In genomic region chr1:48493970-48494769, GRCh38 we compare ENCODE assay signal across 10 cellular contexts. TPM values are rescaled to one million over a fixed set of nuclear protein-coding genes. Genes with fewer than 3 reads are reported as not detected.
DNase-seq lines count a peak whose midpoint lies in the region; ATAC-seq and TF ChIP-seq lines count a peak whose summit lies in the region.
"Had no signal": no experiment of that assay in that cellular context is flagged by ENCODE, and none has a peak within 500 bp of the region (broad histone marks: within the 10 kb centered on the region; RNA-seq: fewer than 3 reads in every experiment).

No MANE protein-coding gene starts in this region.

- no peaks in the 10 kb centered on the region for H3K27me3 Mint-ChIP-seq in MCF 10A (ENCODE audit: insufficient read depth, unreplicated experiment)
- peaks cover 6% of the 10 kb centered on the region for H3K27me3 Mint-ChIP-seq in activated T-cell treated with anti-CD3 and anti-CD28 coated beads, Interleukin-2, amount 50 U/mL, for 72 hours (ENCODE audit: low read depth)

- no TSS peak for BruUV-seq in MCF 10A (replicated peaks; lab: Mats Ljungman, UMichigan)

- H3K9ac ChIP-seq in subcutaneous abdominal adipose tissue (ENCODE audit: low read length in 5 of 5), result peak overlapping the region in 1 of 5 donors; percentile 8

- H3K4me1 ChIP-seq in subcutaneous abdominal adipose tissue (ENCODE audit: control insufficient read depth in 5 of 5, insufficient read depth in 5 of 5, low read length in 5 of 5), result peaks cover 6 to 40% (median 24%) of the 10 kb centered on the region in 5 donors

- no peaks in the 10 kb centered on the region for H3K9me3 Mint-ChIP-seq in MCF 10A (ENCODE audit: unreplicated experiment)
- H3K9me3 Mint-ChIP-seq in activated T-cell treated with anti-CD3 and anti-CD28 coated beads, Interleukin-2, amount 50 U/mL, for 72 hours, result no peaks in the 10 kb centered on the region
- H3K9me3 Mint-ChIP-seq: naive thymus-derived CD8-positive, alpha-beta T cell had no signal

- peak overlapping the region; percentile 43 for H3K27ac ChIP-seq in subcutaneous abdominal adipose tissue (ENCODE audit: low read depth, low read length)

- ATAC-seq in left lobe of liver (peak; percentile 30), HG03460 (IDR thresholded peaks at IDR 0.05; ENCODE audit: unreplicated experiment) (no peak)
- ATAC-seq in activated T-cell treated with anti-CD3 and anti-CD28 coated beads, Interleukin-2, amount 50 U/mL, for 72 hours (replicated peaks in 1 of 2), result no peak
- ATAC-seq: naive thymus-derived CD8-positive, alpha-beta T cell had no signal

- CTCF ChIA-PET in HEK293T (lab: Yijun Ruan, JAX) (interaction anchor here (0.6 to 0.8 kb wide), 3 partner anchors 13 to 36 kb away, joined by 3 read pairs; no protein-coding TSS in a partner anchor), MCF 10A (lab: Yijun Ruan, JAX) (interaction anchor here (0.6 to 1.4 kb wide), 5 partner anchors 9 to 385 kb away, joined by 3 to 6 read pairs (median 3); no protein-coding TSS in a partner anchor)

- H3K4me1 Mint-ChIP-seq in MCF 10A (ENCODE audit: insufficient read depth, unreplicated experiment), result peaks cover 18% of the 10 kb centered on the region
- peaks cover 8% of the 10 kb centered on the region for H3K4me1 Mint-ChIP-seq in activated T-cell treated with anti-CD3 and anti-CD28 coated beads, Interleukin-2, amount 50 U/mL, for 72 hours (ENCODE audit: low read depth)

- no peaks in the 10 kb centered on the region for H3K36me3 ChIP-seq in subcutaneous abdominal adipose tissue (ENCODE audit: control insufficient read depth in 5 of 5, insufficient read depth in 5 of 5, low read length in 5 of 5)

- H3K4me3 ChIP-seq in subcutaneous abdominal adipose tissue (ENCODE audit: low read depth in 1 of 5, low read length in 5 of 5), result peak overlapping the region in 1 of 5 donors; percentile 36

- no peaks in the 10 kb centered on the region for H3K36me3 Mint-ChIP-seq in MCF 10A (ENCODE audit: insufficient read depth, unreplicated experiment)
- no peaks in the 10 kb centered on the region for H3K36me3 Mint-ChIP-seq in activated T-cell treated with anti-CD3 and anti-CD28 coated beads, Interleukin-2, amount 50 U/mL, for 72 hours (ENCODE audit: insufficient read depth in 2 of 2)
- H3K36me3 Mint-ChIP-seq: naive thymus-derived CD8-positive, alpha-beta T cell had no signal

- H3K9me3 ChIP-seq in subcutaneous abdominal adipose tissue (ENCODE audit: control insufficient read depth in 5 of 5, low read length in 5 of 5), result no peaks in the 10 kb centered on the region

- DNase-seq in HEK293T (ENCODE audit: extremely low spot score) (peak; percentile 39), MCF 10A (ENCODE audit: unreplicated experiment) (peak; percentile 53), left lobe of liver (ENCODE audit: low spot score) (no peak), NCI-H128 (lab: John Stamatoyannopoulos, UW; ENCODE audit: unreplicated experiment) (no peak)
- no peak for DNase-seq in activated T-cell treated with anti-CD3 and anti-CD28 coated beads, Interleukin-2, amount 50 U/mL, for 72 hours
- no peak for DNase-seq in stimulated activated CD4-positive, alpha-beta T cell treated with anti-CD3 and anti-CD28 coated beads, Interleukin-15, amount 100 ng/mL, for 24 hours
- DNase-seq: activated CD8-positive, alpha-beta memory T cell treated with anti-CD3 and anti-CD28 coated beads, Interleukin-2, amount 50 U/mL, for 48 hours; naive thymus-derived CD8-positive, alpha-beta T cell had no signal

- intact Hi-C loops in MCF 10A (cut with micrococcal nuclease), result no loop called here

- H3K27me3 ChIP-seq in subcutaneous abdominal adipose tissue (ENCODE audit: control insufficient read depth in 5 of 5, insufficient read depth in 4 of 5, low read length in 5 of 5), result no peaks in the 10 kb centered on the region

- POLR2A ChIA-PET in HEK293T (lab: Yijun Ruan, JAX) (interaction anchor here (2.5 kb wide), 1 partner anchor 22 kb away, joined by 20 read pairs; the partner anchor contains the start of gene SPATA6), MCF 10A (lab: Yijun Ruan, JAX) (interaction anchor here (0.7 to 2.0 kb wide), 3 partner anchors 18 to 1538 kb away, joined by 3 to 10 read pairs (median 3); partner anchors contain the start of gene SPATA6)

- no peak for TF ChIP-seq CTCF in MCF 10A (IDR thresholded peaks at IDR 0.05; ENCODE audit: unreplicated experiment)

- no peak overlapping the region for H3K4me3 Mint-ChIP-seq in MCF 10A (ENCODE audit: unreplicated experiment)
- H3K4me3 Mint-ChIP-seq in activated T-cell treated with anti-CD3 and anti-CD28 coated beads, Interleukin-2, amount 50 U/mL, for 72 hours, result no peak overlapping the region
- H3K4me3 Mint-ChIP-seq: naive thymus-derived CD8-positive, alpha-beta T cell had no signal

- peak overlapping the region; percentile 32 for H3K27ac Mint-ChIP-seq in MCF 10A (ENCODE audit: low read depth, unreplicated experiment)
- H3K27ac Mint-ChIP-seq in activated T-cell treated with anti-CD3 and anti-CD28 coated beads, Interleukin-2, amount 50 U/mL, for 72 hours, result no peak overlapping the region

TF ChIP-seq in HEK293T, 16 proteins besides CTCF, POLR2A, EP300 and RAD21:
- TF ChIP-seq TARDBP (IDR thresholded peaks at IDR 0.05) (no peak), FOXA1 (IDR thresholded peaks at IDR 0.05) (no peak)

RNA-seq across cellular contexts. Expression of gene SPATA6, which starts 22.2 kb away (rescaled TPM):
- total RNA-seq in MCF 10A (2022), result 4.2 and 6.9 TPM in 2 replicates
- 7.5 TPM for total RNA-seq in left lobe of liver
- total RNA-seq in activated T-cell treated with anti-CD3 and anti-CD28 coated beads, Interleukin-2, amount 50 U/mL, for 72 hours, result 1 to 10 TPM; 3.4 to 5.7 TPM

Comparison
In these comparisons a context has a peak if more than half of its experiments do, and no peak if none do; other contexts are left out.
1. DNase-seq: peak in HEK293T (single experiment) and MCF 10A (single experiment); none in left lobe of liver (single experiment), activated T-cell treated with anti-CD3 and anti-CD28 coated beads, Interleukin-2, amount 50 U/mL, for 72 hours (0 of 2), NCI-H128 (single experiment) and stimulated activated CD4-positive, alpha-beta T cell treated with anti-CD3 and anti-CD28 coated beads, Interleukin-15, amount 100 ng/mL, for 24 hours (single experiment).